19 cellular contexts compared by ENCODE assay signal in the genomic region with DNA sequence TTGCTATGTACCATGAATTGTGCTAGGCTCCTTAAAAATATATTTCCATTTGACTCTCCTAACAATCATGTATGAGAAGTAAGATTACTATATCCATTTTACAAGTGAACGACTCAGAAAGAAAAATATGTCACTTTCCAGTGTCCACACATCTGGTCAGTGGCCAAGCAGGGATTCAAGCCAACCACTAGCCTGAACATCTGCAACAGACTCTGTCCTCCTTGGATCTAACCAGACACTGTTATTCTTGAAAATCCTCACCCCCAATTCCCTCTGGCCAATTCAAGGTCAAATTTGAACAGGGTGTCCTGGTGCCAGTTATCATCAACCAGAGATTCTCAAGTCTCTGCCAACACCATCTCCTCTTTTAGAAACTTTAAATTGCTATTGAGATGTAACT.
"Had no signal": no experiment of that assay in that cellular context is flagged by ENCODE, and none has a peak within 500 bp of the region (broad histone marks: within the 10 kb centered on the region; RNA-seq: fewer than 3 reads in every experiment).

No MANE protein-coding gene starts in this region.

- H3K4me3 ChIP-seq: breast epithelium, lung, smooth muscle cell, upper lobe of left lung had no signal

- H3K9ac ChIP-seq: parathyroid adenoma had no signal

- H3K36me3 ChIP-seq: breast epithelium, upper lobe of left lung had no signal

- H3K9me3 ChIP-seq: breast epithelium, upper lobe of left lung had no signal

- H3K4me1 ChIP-seq: breast epithelium, parathyroid adenoma, upper lobe of left lung had no signal

- H3K4me2 ChIP-seq: smooth muscle cell had no signal

- H2AFZ ChIP-seq: parathyroid adenoma had no signal

- H3K79me2 ChIP-seq: parathyroid adenoma had no signal

- H3K27me3 ChIP-seq: breast epithelium, upper lobe of left lung had no signal

- H3K27ac ChIP-seq: parathyroid adenoma, upper lobe of left lung, VCaP had no signal

- DNase-seq: activated CD4-positive, alpha-beta T cell treated with anti-CD3 and anti-CD28 coated beads for 1 hour; activated CD4-positive, alpha-beta T cell treated with anti-CD3 and anti-CD28 coated beads, Interleukin-2, amount 50 U/mL, for 48 hours; activated naive CD4-positive, alpha-beta T cell treated with anti-CD3 and anti-CD28 coated beads for 36 hours; activated naive CD8-positive, alpha-beta T cell treated with anti-CD3 and anti-CD28 coated beads, Interleukin-2, amount 50 U/mL, for 24 hours; aorta; foreskin fibroblast; head of caudate nucleus; left cardiac atrium; naive B cell; stimulated activated CD4-positive, alpha-beta T cell treated with anti-CD3 and anti-CD28 coated beads, Interleukin-4, amount 100 ng/mL, for 4 hours; stimulated activated CD8-positive, alpha-beta memory T cell treated with anti-CD3 and anti-CD28 coated beads, Interleukin-4, amount 100 ng/mL, for 48 hours; stimulated activated naive CD8-positive, alpha-beta T cell treated with anti-CD3 and anti-CD28 coated beads, Interleukin-15, Interleukin-2, amounts not matched to agents 100 U/mL and 50 U/mL, for 24 hours; T-helper 1 cell; upper lobe of left lung had no signal
